1 cellular context compared by ENCODE assay signal in the genomic region with DNA sequence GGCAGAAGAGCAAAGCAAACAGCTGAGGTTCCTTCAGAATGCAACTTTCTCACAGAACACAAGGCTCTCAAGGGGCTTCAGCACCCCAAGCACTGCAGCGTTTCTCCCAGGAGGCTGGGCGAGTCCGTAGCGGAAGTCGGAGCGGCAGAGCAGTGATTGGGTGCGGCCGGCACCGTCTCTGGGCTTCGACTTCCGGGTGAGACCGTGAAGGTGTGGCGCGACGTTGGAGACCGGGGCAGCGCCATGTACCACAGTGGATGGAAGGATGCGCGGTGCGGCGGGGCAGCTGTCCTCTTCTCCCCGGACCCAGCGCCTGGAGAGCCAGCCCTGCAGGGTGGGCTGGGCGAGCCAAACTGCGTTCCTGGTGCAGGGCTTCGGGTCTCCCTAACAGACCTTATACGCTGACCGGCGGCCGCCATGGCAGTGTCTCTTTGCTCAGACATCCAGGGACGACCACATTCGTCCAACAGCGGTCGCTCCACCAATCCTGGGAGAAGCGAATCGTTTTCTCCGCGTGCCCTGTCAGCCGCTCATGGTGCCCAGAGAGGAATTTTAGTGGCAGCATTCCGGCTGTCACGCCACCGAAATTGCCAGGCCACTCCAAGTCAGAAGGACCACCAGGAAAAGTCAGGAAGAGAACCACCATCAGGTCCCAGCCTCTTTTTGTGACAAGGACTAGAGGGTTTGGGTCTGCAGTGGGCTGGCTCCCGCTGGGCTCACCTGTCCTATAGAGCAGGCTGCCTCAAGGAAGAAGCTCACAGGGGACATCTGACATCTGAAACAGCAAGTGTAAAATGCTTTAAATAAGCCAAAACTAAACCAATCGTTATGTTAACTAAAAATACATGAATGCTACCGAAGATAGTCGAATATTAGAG.
TF ChIP-seq lines count a peak whose summit lies in the region.

No MANE protein-coding gene starts in this region.

TF ChIP-seq in GM12878, 131 proteins besides CTCF, POLR2A, EP300 and RAD21 (continued from another document):
- TF ChIP-seq RCOR1 (conservative IDR thresholded peaks at IDR 0.05; ENCODE audit: low read depth, low read length) = 0 out of 2 replicates have a peak, but pooled peaks have one; percentile 36
- TF ChIP-seq ASH2L (IDR thresholded peaks at IDR 0.05; ENCODE audit: borderline replicate concordance, low read depth) = 0 out of 2 replicates have a peak, but pooled peaks have one; percentile 41
- TF ChIP-seq HDGF (IDR thresholded peaks at IDR 0.05) = peak; percentile 46; the same call in 1 of the 2 replicates
- TF ChIP-seq LARP7 (IDR thresholded peaks at IDR 0.05) = no peak
- no peak for TF ChIP-seq SP1 (IDR thresholded peaks at IDR 0.05; ENCODE audit: low read depth, low read length)
- TF ChIP-seq NFYA (IDR thresholded peaks at IDR 0.05; ENCODE audit: borderline replicate concordance, low read depth, low read length) = no peak
- no peak for TF ChIP-seq SIX5 (IDR thresholded peaks at IDR 0.05; ENCODE audit: low read depth, low read length, severe bottlenecking)
- no peak for TF ChIP-seq KAT2A (conservative IDR thresholded peaks at IDR 0.05; ENCODE audit: control insufficient read depth, low read depth, low read length)
- TF ChIP-seq IKZF2 (IDR thresholded peaks at IDR 0.05) = peak in 1 of 2 experiments; percentile 14; a peak in 1 of 4 replicates
- TF ChIP-seq MTA2 (IDR thresholded peaks at IDR 0.05; ENCODE audit: low read depth) = no peak
- TF ChIP-seq IKZF1 (conservative IDR thresholded peaks at IDR 0.05) = peak; percentile 37; the same call in 1 of the 2 replicates
- TF ChIP-seq YY1 (IDR thresholded peaks at IDR 0.05; ENCODE audit: low read depth, low read length) = peak; percentile 65; the same call in 1 of the 2 replicates
- TF ChIP-seq HDAC6 (IDR thresholded peaks at IDR 0.05; ENCODE audit: unreplicated experiment) = no peak
- TF ChIP-seq POU2F2 (IDR thresholded peaks at IDR 0.05; ENCODE audit: borderline replicate concordance, low read depth, low read length) = peak; percentile 21; the same call in 1 of the 3 replicates
- TF ChIP-seq ZNF217 (IDR thresholded peaks at IDR 0.05) = no peak
- TF ChIP-seq, protein P1, sequence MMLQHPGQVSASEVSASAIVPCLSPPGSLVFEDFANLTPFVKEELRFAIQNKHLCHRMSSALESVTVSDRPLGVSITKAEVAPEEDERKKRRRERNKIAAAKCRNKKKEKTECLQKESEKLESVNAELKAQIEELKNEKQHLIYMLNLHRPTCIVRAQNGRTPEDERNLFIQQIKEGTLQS (IDR thresholded peaks at IDR 0.05; ENCODE audit: borderline replicate concordance, extremely low read depth, low read depth, low read length) = no peak
- no peak for TF ChIP-seq IRF4 (IDR thresholded peaks at IDR 0.05; ENCODE audit: low read depth, low read length)
- TF ChIP-seq RUNX3 (IDR thresholded peaks at IDR 0.05; ENCODE audit: low read length) = peak; percentile 15; the same call in 1 of the 2 replicates
- no peak for TF ChIP-seq EGR1 (IDR thresholded peaks at IDR 0.05; ENCODE audit: borderline replicate concordance in 1 of 2, low read depth in 2 of 2, low read length in 2 of 2)
- no peak for TF ChIP-seq SUZ12 (IDR thresholded peaks at IDR 0.05; ENCODE audit: unreplicated experiment)
- TF ChIP-seq SMC3 (IDR thresholded peaks at IDR 0.05; ENCODE audit: borderline replicate concordance, low read length) = no peak
- TF ChIP-seq FOXK2 (IDR thresholded peaks at IDR 0.05) = no peak
- TF ChIP-seq RAD51 (IDR thresholded peaks at IDR 0.05) = no peak
- no peak for TF ChIP-seq CHD1 (IDR thresholded peaks at IDR 0.05; ENCODE audit: low read depth, low read length)
- peak; percentile 67 for TF ChIP-seq MLLT1 (IDR thresholded peaks at IDR 0.05)
- no peak for TF ChIP-seq ATF7 (IDR thresholded peaks at IDR 0.05; ENCODE audit: low read depth)
- TF ChIP-seq DPF2 (IDR thresholded peaks at IDR 0.05) = 0 out of 2 replicates have a peak, but pooled peaks have one; percentile 31
- no peak for TF ChIP-seq ZNF274 (IDR thresholded peaks at IDR 0.05; ENCODE audit: insufficient read depth, insufficient read length)
- TF ChIP-seq POLR2AphosphoS2 (IDR thresholded peaks at IDR 0.05; ENCODE audit: low read depth, low read length) = peak; percentile 81
- TF ChIP-seq, protein P2, sequence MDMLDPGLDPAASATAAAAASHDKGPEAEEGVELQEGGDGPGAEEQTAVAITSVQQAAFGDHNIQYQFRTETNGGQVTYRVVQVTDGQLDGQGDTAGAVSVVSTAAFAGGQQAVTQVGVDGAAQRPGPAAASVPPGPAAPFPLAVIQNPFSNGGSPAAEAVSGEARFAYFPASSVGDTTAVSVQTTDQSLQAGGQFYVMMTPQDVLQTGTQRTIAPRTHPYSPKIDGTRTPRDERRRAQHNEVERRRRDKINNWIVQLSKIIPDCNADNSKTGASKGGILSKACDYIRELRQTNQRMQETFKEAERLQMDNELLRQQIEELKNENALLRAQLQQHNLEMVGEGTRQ (IDR thresholded peaks at IDR 0.05; ENCODE audit: borderline replicate concordance, low read depth, low read length) = no peak
- no peak for TF ChIP-seq ZBED1 (IDR thresholded peaks at IDR 0.05; ENCODE audit: borderline replicate concordance)
- TF ChIP-seq CREM (IDR thresholded peaks at IDR 0.05; ENCODE audit: low read depth) = peak; percentile 70; the same call in 1 of the 2 replicates
- TF ChIP-seq BRCA1 (IDR thresholded peaks at IDR 0.05; ENCODE audit: low read depth, low read length) = no peak
- TF ChIP-seq HDAC2 (IDR thresholded peaks at IDR 0.05) = no peak
- no peak for TF ChIP-seq MXI1 (IDR thresholded peaks at IDR 0.05; ENCODE audit: low read depth, low read length)
- no peak for TF ChIP-seq TBL1XR1 (IDR thresholded peaks at IDR 0.05; ENCODE audit: low read depth, low read length)
- no peak for TF ChIP-seq MTA3 (IDR thresholded peaks at IDR 0.05; ENCODE audit: borderline replicate concordance, low read length)
- TF ChIP-seq TAF1 (IDR thresholded peaks at IDR 0.05; ENCODE audit: borderline replicate concordance, low read depth, low read length) = peak; percentile 76; the same call in 1 of the 2 replicates
- TF ChIP-seq MEF2B (IDR thresholded peaks at IDR 0.05; ENCODE audit: partially characterized antibody, poor library complexity, severe bottlenecking) = peak; percentile 83
- TF ChIP-seq SMARCA5 (IDR thresholded peaks at IDR 0.05) = no peak
TF ChIP-seq in GM12878: peak in this region for 32.
